1 cellular context compared by ENCODE assay signal in genomic region chr2:73232471-73233153, GRCh38.
TF ChIP-seq lines count a peak whose summit lies in the region.

No MANE protein-coding gene starts in this region.

TF ChIP-seq in GM12878, 131 proteins besides CTCF, POLR2A, EP300 and RAD21 (continued from another document):
- TF ChIP-seq PBX3 (IDR thresholded peaks at IDR 0.05; ENCODE audit: insufficient replicate concordance, low read depth, low read length) (no peak), JUNB (IDR thresholded peaks at IDR 0.05) (no peak), LARP7 (IDR thresholded peaks at IDR 0.05) (peak; percentile 53; the same call in 1 of the 2 replicates), BACH1 (IDR thresholded peaks at IDR 0.05; ENCODE audit: borderline replicate concordance) (peak; percentile 12; the same call in 1 of the 2 replicates)
